12 cellular contexts compared by ENCODE assay signal in genomic region chr1:24966121-24966723, GRCh38. TPM values are rescaled to one million over a fixed set of nuclear protein-coding genes. Genes with fewer than 3 reads are reported as not detected.
DNase-seq lines count a peak whose midpoint lies in the region; ATAC-seq, FAIRE-seq and TF ChIP-seq lines count a peak whose summit lies in the region.
"Had no signal": no experiment of that assay in that cellular context is flagged by ENCODE, and none has a peak within 500 bp of the region (broad histone marks: within the 10 kb centered on the region; RNA-seq: fewer than 3 reads in every experiment).

No MANE protein-coding gene starts in this region.

- H3K4me1 ChIP-seq in Peyer's patch (peaks cover 0 to 19% (median 5%) of the 10 kb centered on the region in 4 donors), astrocyte (ENCODE audit: insufficient read depth, low read length) (peaks cover 49% of the 10 kb centered on the region), right cardiac atrium (ENCODE audit: control insufficient read depth, insufficient read depth, low read length) (no peaks in the 10 kb centered on the region)

- no peak overlapping the region for H2AFZ ChIP-seq in astrocyte (ENCODE audit: low read depth, low read length)

- no peak overlapping the region for H3K4me3 ChIP-seq in Peyer's patch
- no peak overlapping the region for H3K4me3 ChIP-seq in astrocyte (ENCODE audit: insufficient read depth, low read depth, low read length)
- H3K4me3 ChIP-seq in right cardiac atrium (ENCODE audit: low read length), result no peak overlapping the region

- no peak for DNase-seq in activated naive CD4-positive, alpha-beta T cell treated with Interleukin-2 at 50 U/mL for 16 hours
- peak in 1 of 3 donors; percentile 37 for DNase-seq in Peyer's patch
- DNase-seq in astrocyte (ENCODE audit: low read depth), result no peak
- no peak for DNase-seq in right cardiac atrium
- DNase-seq in midbrain (lab: John Stamatoyannopoulos, UW), result no peak
- DNase-seq: KG1, NCI-H187 treated with DMSO at 0.1 percent for 48 hours had no signal

- peaks cover 79% of the 10 kb centered on the region for H3K4me1 Mint-ChIP-seq in activated naive CD4-positive, alpha-beta T cell treated with anti-CD3 and anti-CD28 coated beads, Interleukin-2, amount 50 U/mL, for 24 hours
- H3K4me1 Mint-ChIP-seq in astrocyte (ENCODE audit: low read depth, unreplicated experiment), result peaks cover 31% of the 10 kb centered on the region
- peaks cover 77% of the 10 kb centered on the region for H3K4me1 Mint-ChIP-seq in stimulated activated naive CD8-positive, alpha-beta T cell treated with anti-CD3 and anti-CD28 coated beads, Interleukin-15, Interleukin-2, amounts not matched to agents 100 ng/mL and 50 ng/mL, for 24 hours (ENCODE audit: low read depth)

- H3K27me3 Mint-ChIP-seq in activated naive CD4-positive, alpha-beta T cell treated with anti-CD3 and anti-CD28 coated beads, Interleukin-2, amount 50 U/mL, for 24 hours, result no peaks in the 10 kb centered on the region
- H3K27me3 Mint-ChIP-seq in astrocyte (ENCODE audit: low read depth, unreplicated experiment), result peaks cover 16% of the 10 kb centered on the region
- H3K27me3 Mint-ChIP-seq in stimulated activated naive CD8-positive, alpha-beta T cell treated with anti-CD3 and anti-CD28 coated beads, Interleukin-15, Interleukin-2, amounts not matched to agents 100 ng/mL and 50 ng/mL, for 24 hours, result no peaks in the 10 kb centered on the region

- FAIRE-seq in astrocyte (lab: Jason Lieb, UNC), result no peak
- FAIRE-seq: endothelial cell of umbilical vein, keratinocyte had no signal

- H3K9ac ChIP-seq in astrocyte (ENCODE audit: low read length), result no peak overlapping the region

- H4K20me1 ChIP-seq in astrocyte (ENCODE audit: insufficient read depth, low read length), result no peaks in the 10 kb centered on the region

- TF ChIP-seq POLR2A in Peyer's patch (IDR thresholded peaks at IDR 0.05), result no peak

- intact Hi-C loops in right cardiac atrium (cut with DNase I), result no loop called here

- H3K27me3 ChIP-seq in Peyer's patch (no peaks in the 10 kb centered on the region), astrocyte (ENCODE audit: insufficient read depth, low read length) (peaks cover 3% of the 10 kb centered on the region), right cardiac atrium (ENCODE audit: control insufficient read depth, insufficient read depth) (no peaks in the 10 kb centered on the region)

- H3K9me3 ChIP-seq in Peyer's patch (no peaks in the 10 kb centered on the region), astrocyte (ENCODE audit: insufficient read depth, low read depth, low read length) (no peaks in the 10 kb centered on the region), right cardiac atrium (ENCODE audit: control insufficient read depth, low read length) (no peaks in the 10 kb centered on the region)

- H3K4me2 ChIP-seq in astrocyte (ENCODE audit: low read length), result no peak overlapping the region

- no peaks in the 10 kb centered on the region for H3K9me3 Mint-ChIP-seq in activated naive CD4-positive, alpha-beta T cell treated with anti-CD3 and anti-CD28 coated beads, Interleukin-2, amount 50 U/mL, for 24 hours
- H3K9me3 Mint-ChIP-seq in astrocyte (ENCODE audit: unreplicated experiment), result peaks cover 3% of the 10 kb centered on the region
- H3K9me3 Mint-ChIP-seq in stimulated activated naive CD8-positive, alpha-beta T cell treated with anti-CD3 and anti-CD28 coated beads, Interleukin-15, Interleukin-2, amounts not matched to agents 100 ng/mL and 50 ng/mL, for 24 hours, result no peaks in the 10 kb centered on the region

- no peaks in the 10 kb centered on the region for H3K36me3 Mint-ChIP-seq in activated naive CD4-positive, alpha-beta T cell treated with anti-CD3 and anti-CD28 coated beads, Interleukin-2, amount 50 U/mL, for 24 hours
- H3K36me3 Mint-ChIP-seq in astrocyte (ENCODE audit: low read depth, unreplicated experiment), result no peaks in the 10 kb centered on the region
- peaks cover 36% of the 10 kb centered on the region for H3K36me3 Mint-ChIP-seq in stimulated activated naive CD8-positive, alpha-beta T cell treated with anti-CD3 and anti-CD28 coated beads, Interleukin-15, Interleukin-2, amounts not matched to agents 100 ng/mL and 50 ng/mL, for 24 hours (ENCODE audit: low read depth)

- H3K4me3 Mint-ChIP-seq in activated naive CD4-positive, alpha-beta T cell treated with anti-CD3 and anti-CD28 coated beads, Interleukin-2, amount 50 U/mL, for 24 hours, result no peak overlapping the region
- H3K4me3 Mint-ChIP-seq in astrocyte (ENCODE audit: unreplicated experiment), result no peak overlapping the region
- peak overlapping the region; percentile 85 for H3K4me3 Mint-ChIP-seq in stimulated activated naive CD8-positive, alpha-beta T cell treated with anti-CD3 and anti-CD28 coated beads, Interleukin-15, Interleukin-2, amounts not matched to agents 100 ng/mL and 50 ng/mL, for 24 hours

- peak overlapping the region; percentile 77 for H3K27ac Mint-ChIP-seq in activated naive CD4-positive, alpha-beta T cell treated with anti-CD3 and anti-CD28 coated beads, Interleukin-2, amount 50 U/mL, for 24 hours
- peak overlapping the region; percentile 53 for H3K27ac Mint-ChIP-seq in astrocyte (ENCODE audit: unreplicated experiment)
- H3K27ac Mint-ChIP-seq in stimulated activated naive CD8-positive, alpha-beta T cell treated with anti-CD3 and anti-CD28 coated beads, Interleukin-15, Interleukin-2, amounts not matched to agents 100 ng/mL and 50 ng/mL, for 24 hours, result peak overlapping the region; percentile 98

- no peaks in the 10 kb centered on the region for H3K79me2 ChIP-seq in astrocyte (ENCODE audit: insufficient read depth, low read length)

- H3K36me3 ChIP-seq in Peyer's patch, result no peaks in the 10 kb centered on the region
- no peaks in the 10 kb centered on the region for H3K36me3 ChIP-seq in astrocyte (ENCODE audit: insufficient read depth, low read length)

- TF ChIP-seq CTCF in Peyer's patch (IDR thresholded peaks at IDR 0.05), result no peak
- TF ChIP-seq CTCF in astrocyte (IDR thresholded peaks at IDR 0.05; ENCODE audit: insufficient read depth, low read depth, low read length), result no peak

- H3K27ac ChIP-seq in Peyer's patch (peak overlapping the region in 3 of 4 donors; percentile 83 to 90 (median 87)), astrocyte (ENCODE audit: low read depth, low read length) (no peak overlapping the region), right cardiac atrium (ENCODE audit: low read length) (no peak overlapping the region)

- ATAC-seq in right cardiac atrium, result no peak
- ATAC-seq in GM21360 (IDR thresholded peaks at IDR 0.05; ENCODE audit: unreplicated experiment), result no peak

- 84% methylated on average over 4 of the region's 4 CpGs for WGBS in right cardiac atrium

RNA-seq across cellular contexts. Expression of gene RUNX3, which starts 36.1 kb away (rescaled TPM):
- total RNA-seq in Peyer's patch, result 1 to 10 TPM; 2.1 to 9.9 (median 6.0) TPM
- 2.1 and 2.5 TPM in 2 replicates for total RNA-seq in astrocyte
- total RNA-seq in right cardiac atrium, result 1 to 10 TPM in 2 of 4 donors, under 1 TPM in 2; 0.79 to 1.8 (median 0.96) TPM
- 0.34 TPM for polyA plus RNA-seq in right cardiac atrium
- total RNA-seq: endothelial cell of umbilical vein had no signal
- polyA plus RNA-seq: endothelial cell of umbilical vein, keratinocyte had no signal

Comparison
In these comparisons a context has a peak if more than half of its experiments do, and no peak if none do; other contexts are left out.
1. H3K27ac ChIP-seq: peak in Peyer's patch (3 of 4); none in astrocyte (single experiment) and right cardiac atrium (single experiment).
2. Peak in every context shown above with its lines, with median percentiles within 50 percentile points of each other: H3K27ac Mint-ChIP-seq.